In genomic region chr18:26656944-26657536, GRCh38 we compare ENCODE assay signal across 7 cellular contexts.
DNase-seq lines count a peak whose midpoint lies in the region; ATAC-seq and TF ChIP-seq lines count a peak whose summit lies in the region.

No MANE protein-coding gene starts in this region.

- TF ChIP-seq CTCF in endodermal cell (conservative IDR thresholded peaks at IDR 0.05) (peak; percentile 47), suprapubic skin (IDR thresholded peaks at IDR 0.05) (peak in 1 of 2 donors; percentile 39)

- no peaks in the 10 kb centered on the region for H3K4me1 ChIP-seq in endodermal cell (ENCODE audit: control insufficient read depth, insufficient read depth, low read length)
- peaks cover 29% of the 10 kb centered on the region for H3K4me1 ChIP-seq in suprapubic skin

- H3K4me3 ChIP-seq in endodermal cell (ENCODE audit: low read length) (peak overlapping the region; percentile 90), suprapubic skin (peak overlapping the region; percentile 72)

- DNase-seq in EL (peak; percentile 64), LoVo (ENCODE audit: low spot score) (peak; percentile 57), T-cell (no peak), endodermal cell (peak; percentile 86), medulla oblongata (ENCODE audit: extremely low spot score) (peak; percentile 73), suprapubic skin (ENCODE audit: low spot score in 2 of 2) (peak; percentile 80 to 85)

- no peaks in the 10 kb centered on the region for H3K9me3 Mint-ChIP-seq in T-cell
- no peaks in the 10 kb centered on the region for H3K9me3 Mint-ChIP-seq in endodermal cell

- no peak for TF ChIP-seq POLR2A in suprapubic skin (IDR thresholded peaks at IDR 0.05)

- H3K9ac ChIP-seq in endodermal cell (ENCODE audit: extremely low read depth, low read length, poor library complexity, severe bottlenecking) = peak overlapping the region; percentile 50

- H3K4me3 Mint-ChIP-seq in T-cell = peak overlapping the region; percentile 66 to 75 (median 70)
- H3K4me3 Mint-ChIP-seq in endodermal cell = peak overlapping the region; percentile 79

- peaks cover 65 to 69% of the 10 kb centered on the region in 2 donors for H3K27me3 Mint-ChIP-seq in T-cell
- peaks cover 86% of the 10 kb centered on the region for H3K27me3 Mint-ChIP-seq in endodermal cell (ENCODE audit: insufficient read depth)

- H3K9me3 ChIP-seq in endodermal cell (ENCODE audit: control insufficient read depth, low read length) (no peaks in the 10 kb centered on the region), suprapubic skin (no peaks in the 10 kb centered on the region)

- CTCF ChIA-PET in T-cell (lab: Charles Lee) = no interaction called here

- H3K27ac ChIP-seq in endodermal cell (ENCODE audit: low read depth, low read length) (peak overlapping the region; percentile 75), suprapubic skin (peak overlapping the region; percentile 82)

- no peaks in the 10 kb centered on the region for H3K36me3 Mint-ChIP-seq in T-cell
- H3K36me3 Mint-ChIP-seq in endodermal cell (ENCODE audit: low read depth) = no peaks in the 10 kb centered on the region

- H3K36me3 ChIP-seq in endodermal cell (ENCODE audit: control insufficient read depth, insufficient read depth, low read length) = no peaks in the 10 kb centered on the region
- no peaks in the 10 kb centered on the region for H3K36me3 ChIP-seq in suprapubic skin

- WGBS in endodermal cell (ENCODE audit: insufficient coverage in 1 of 2, insufficient read length in 1 of 2), 2 experiments = 0% methylated on average over 14 to 52 of the region's 52 CpGs
- under 1% methylated on average over 20 of the region's 52 CpGs for WGBS in suprapubic skin

- POLR2A ChIA-PET in T-cell (lab: Charles Lee) = interaction anchor here in 1 of 2 donors (0.6 kb wide), 1 partner anchor 157 kb away, joined by 3 read pairs; no protein-coding TSS in a partner anchor

- ATAC-seq in GM21526 (IDR thresholded peaks at IDR 0.05; ENCODE audit: low FRiP score, unreplicated experiment) = peak; percentile 69
- no peak for ATAC-seq in T-cell (replicated peaks in 1 of 4)

- H3K27ac Mint-ChIP-seq in T-cell = no peak overlapping the region
- H3K27ac Mint-ChIP-seq in endodermal cell = peak overlapping the region; percentile 80

- H3K4me1 Mint-ChIP-seq in T-cell (peaks cover 7 to 19% (median 16%) of the 10 kb centered on the region in 3 donors), endodermal cell (peaks cover 39% of the 10 kb centered on the region)

- H3K27me3 ChIP-seq in endodermal cell (ENCODE audit: control insufficient read depth, insufficient read depth, low read length, poor library complexity, severe bottlenecking) (peaks cover 83% of the 10 kb centered on the region), suprapubic skin (peaks cover 22% of the 10 kb centered on the region)

- TF ChIP-seq EP300 in suprapubic skin (IDR thresholded peaks at IDR 0.05) = no peak

Comparison
In these comparisons a context has a peak if more than half of its experiments do, and no peak if none do; other contexts are left out.
1. DNase-seq: peak in EL (single experiment), LoVo (single experiment), endodermal cell (single experiment), medulla oblongata (single experiment) and suprapubic skin (2 of 2); none in T-cell (0 of 34).